11 cellular contexts compared by ENCODE assay signal in the genomic region with DNA sequence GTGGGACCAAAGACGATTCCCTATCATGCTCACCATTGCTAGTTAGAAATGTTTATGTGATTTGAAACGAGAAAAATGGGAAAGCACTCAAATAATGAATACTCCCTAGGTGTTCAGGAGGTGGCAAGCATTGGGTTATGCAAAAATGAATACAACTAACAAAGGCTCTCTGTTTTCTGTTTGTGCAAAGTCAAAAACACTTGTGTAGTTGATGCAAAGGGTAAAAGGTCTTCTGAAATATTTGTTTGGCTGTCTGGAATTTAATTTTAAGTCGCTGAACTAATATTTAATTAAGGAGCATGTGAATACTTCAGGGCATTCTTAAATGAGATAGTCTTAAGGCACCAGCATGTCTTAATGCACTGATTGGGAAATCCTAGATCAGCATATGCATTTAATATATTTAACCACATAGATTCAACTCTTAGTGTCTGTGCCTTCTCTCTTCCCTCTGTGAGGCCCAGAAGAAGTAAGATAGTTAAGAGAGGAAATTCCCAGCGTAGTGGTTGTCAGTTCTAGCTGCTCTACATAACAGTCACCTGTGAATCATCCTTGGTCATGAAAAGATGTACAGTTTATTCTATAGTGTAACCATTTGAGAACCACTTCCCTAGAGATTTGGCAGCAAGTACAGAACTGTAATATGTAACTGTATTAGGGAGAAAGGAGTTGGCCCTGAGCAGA.
DNase-seq lines count a peak whose midpoint lies in the region; ATAC-seq and TF ChIP-seq lines count a peak whose summit lies in the region.
"Had no signal": no experiment of that assay in that cellular context is flagged by ENCODE, and none has a peak within 500 bp of the region (broad histone marks: within the 10 kb centered on the region; RNA-seq: fewer than 3 reads in every experiment).

No MANE protein-coding gene starts in this region.

- DNase-seq in COLO829 (ENCODE audit: low spot score) (peak; percentile 41), HS-5 (ENCODE audit: low read depth) (peak; percentile 94), astrocyte of the spinal cord (ENCODE audit: low read depth, low spot score) (peak; percentile 65), left lung (no peak), dorsolateral prefrontal cortex (no peak), G401 (ENCODE audit: low spot score) (no peak), NCI-H2196 treated with DMSO at 0.1 percent for 48 hours (lab: John Stamatoyannopoulos, UW; ENCODE audit: unreplicated experiment) (no peak)
- DNase-seq: aorta, NCI-H2029, retina had no signal

- H3K4me1 ChIP-seq in left lung, result no peaks in the 10 kb centered on the region
- H3K4me1 ChIP-seq: HAP-1 had no signal

- H3K9me3 ChIP-seq in left lung, result no peaks in the 10 kb centered on the region
- H3K9me3 ChIP-seq: HAP-1 had no signal

- intact Hi-C loops in left lung (cut with DNase I), result no loop called here
- intact Hi-C loops in dorsolateral prefrontal cortex (cut with DNase I), result no loop called here

- H3K27me3 ChIP-seq in left lung, result no peaks in the 10 kb centered on the region
- H3K27me3 ChIP-seq in dorsolateral prefrontal cortex, result no peaks in the 10 kb centered on the region

- no peak overlapping the region for H3K4me3 ChIP-seq in astrocyte of the spinal cord (ENCODE audit: low read depth, low read length)
- H3K4me3 ChIP-seq in left lung, result no peak overlapping the region
- no peak overlapping the region for H3K4me3 ChIP-seq in dorsolateral prefrontal cortex
- H3K4me3 ChIP-seq: HAP-1 had no signal

- ATAC-seq in left lung, result peak; percentile 41

- TF ChIP-seq CTCF in astrocyte of the spinal cord (IDR thresholded peaks at IDR 0.05; ENCODE audit: low read depth, low read length), result no peak
- TF ChIP-seq CTCF in left lung (IDR thresholded peaks at IDR 0.05), result no peak
- TF ChIP-seq CTCF in dorsolateral prefrontal cortex (IDR thresholded peaks at IDR 0.05 in 54 of 56, conservative IDR thresholded peaks at IDR 0.05 in 2 of 56; ENCODE audit: low read depth in 1 of 56, partially characterized antibody in 56 of 56), result no peak

- in situ Hi-C loops in astrocyte of the spinal cord (cut with HindIII; ENCODE audit: low sequenced_read_pairs), result no loop called here
- in situ Hi-C loops in G401 (cut with HindIII; ENCODE audit: low sequenced_read_pairs), result no loop called here

- peaks cover 0 to 10% of the 10 kb centered on the region in 2 donors for H3K36me3 ChIP-seq in left lung
- H3K36me3 ChIP-seq: HAP-1 had no signal

- H3K27ac ChIP-seq in left lung, result no peak overlapping the region
- H3K27ac ChIP-seq in dorsolateral prefrontal cortex, result no peak overlapping the region

Comparison
In these comparisons a context has a peak if more than half of its experiments do, and no peak if none do; other contexts are left out.
1. DNase-seq: peak in COLO829 (single experiment), HS-5 (single experiment) and astrocyte of the spinal cord (single experiment); none in left lung (0 of 2), dorsolateral prefrontal cortex (0 of 10), G401 (single experiment) and NCI-H2196 treated with DMSO at 0.1 percent for 48 hours (single experiment).